ENCODE assay signal across 24 cellular contexts in the genomic region with DNA sequence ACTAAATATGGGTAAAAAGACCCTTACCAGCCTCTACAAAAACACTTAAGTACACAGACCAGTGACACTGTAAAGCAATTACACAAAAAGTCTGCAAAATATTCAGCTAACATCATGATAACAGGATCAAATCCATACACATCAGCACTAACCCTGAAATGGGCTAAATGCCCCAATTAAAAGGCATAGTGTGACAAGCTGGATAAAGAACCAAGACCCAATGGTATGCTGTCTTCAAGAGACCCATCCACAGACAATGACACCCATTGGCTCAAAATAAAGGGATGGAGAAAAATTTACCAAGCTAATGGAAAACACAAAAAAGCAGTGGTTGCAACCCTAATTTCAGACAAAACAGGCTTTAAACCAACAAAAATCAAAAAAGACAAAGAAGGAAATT.
"Had no signal": no experiment of that assay in that cellular context is flagged by ENCODE, and none has a peak within 500 bp of the region (broad histone marks: within the 10 kb centered on the region; RNA-seq: fewer than 3 reads in every experiment).

No MANE protein-coding gene starts in this region.

- H3K27me3 ChIP-seq: colonic mucosa, esophagus squamous epithelium, foreskin keratinocyte, gastrocnemius medialis, gastroesophageal sphincter, heart left ventricle, heart right ventricle had no signal

- DNase-seq: colonic mucosa; cortex of kidney; dermis blood vessel endothelial cell; dorsolateral prefrontal cortex; effector CD4-positive, alpha-beta T cell; effector CD8-positive, alpha-beta T cell; effector memory CD4-positive, alpha-beta T cell; effector memory CD8-positive, alpha-beta T cell; endodermal cell; erythroblast; esophagus squamous epithelium; foreskin fibroblast; foreskin keratinocyte; foreskin melanocyte; gastrocnemius medialis; glutamatergic neuron; head of caudate nucleus; heart left ventricle; heart right ventricle had no signal

- H3K4me3 ChIP-seq: colonic mucosa, coronary artery, dorsolateral prefrontal cortex, esophagus muscularis mucosa, esophagus squamous epithelium, gastrocnemius medialis, gastroesophageal sphincter, heart left ventricle, heart right ventricle had no signal

- H3K27ac ChIP-seq: colonic mucosa, coronary artery, dorsolateral prefrontal cortex, epithelial cell of prostate, esophagus muscularis mucosa, esophagus squamous epithelium, foreskin keratinocyte, gastrocnemius medialis, gastroesophageal sphincter, heart left ventricle, heart right ventricle had no signal

- H3K4me1 ChIP-seq: colonic mucosa, esophagus muscularis mucosa, esophagus squamous epithelium, foreskin keratinocyte, gastrocnemius medialis, gastroesophageal sphincter, heart left ventricle, heart right ventricle had no signal

- H3K9me3 ChIP-seq: colonic mucosa, gastrocnemius medialis had no signal

- ATAC-seq: effector memory CD8-positive, alpha-beta T cell; esophagus mucosa; foreskin keratinocyte; gastrocnemius medialis; gastroesophageal sphincter; heart left ventricle; heart right ventricle had no signal

- H3K36me3 ChIP-seq: colonic mucosa, esophagus muscularis mucosa, esophagus squamous epithelium, gastrocnemius medialis, gastroesophageal sphincter, heart left ventricle, heart right ventricle had no signal
